Comparison of ENCODE assay signal across 25 cellular contexts in the genomic region with DNA sequence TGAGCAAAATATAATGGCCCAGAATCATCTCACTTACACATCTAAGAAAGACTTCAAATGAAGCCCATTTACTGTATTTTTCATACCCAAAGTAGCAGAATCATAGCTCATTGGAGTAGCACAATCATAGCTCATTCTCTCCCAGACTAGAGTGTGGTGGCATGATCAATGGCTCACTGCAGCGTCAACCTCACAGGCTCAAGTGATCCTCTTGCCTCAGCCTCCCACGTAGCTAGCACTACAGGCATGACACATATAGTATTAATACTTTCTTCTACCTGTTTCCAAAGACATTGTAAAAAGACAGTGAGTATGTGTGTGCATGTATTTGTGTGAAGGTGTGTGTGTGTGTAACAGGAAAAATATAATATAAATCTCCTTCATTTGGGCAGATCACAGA.
"Had no signal": no experiment of that assay in that cellular context is flagged by ENCODE, and none has a peak within 500 bp of the region (broad histone marks: within the 10 kb centered on the region; RNA-seq: fewer than 3 reads in every experiment).

No MANE protein-coding gene starts in this region.

- H3K9me3 Mint-ChIP-seq: activated CD4-positive, alpha-beta memory T cell treated with anti-CD3 and anti-CD28 coated beads for 36 hours; activated CD4-positive, alpha-beta T cell treated with anti-CD3 and anti-CD28 coated beads, Interleukin-2, amount 10 ng/mL, durations not matched to agents 24 days and 14 days; activated T-cell treated with anti-CD3 and anti-CD28 coated beads, Interleukin-2, amount 50 U/mL, for 24 hours; stimulated activated naive B cell treated with anti-CD40 and anti-IgM and Interleukin-4, amounts not matched to agents 10 μg/mL and 1 μg/mL and 100 μg/mL, for 72 hours had no signal

- H3K4me3 Mint-ChIP-seq: activated CD4-positive, alpha-beta memory T cell treated with anti-CD3 and anti-CD28 coated beads for 36 hours; activated CD4-positive, alpha-beta T cell treated with anti-CD3 and anti-CD28 coated beads, Interleukin-2, amount 10 ng/mL, durations not matched to agents 24 days and 14 days; activated naive CD8-positive, alpha-beta T cell; activated T-cell treated with anti-CD3 and anti-CD28 coated beads, Interleukin-2, amount 50 U/mL, for 24 hours; naive thymus-derived CD4-positive, alpha-beta T cell; stimulated activated naive B cell treated with anti-CD40 and anti-IgM and Interleukin-4, amounts not matched to agents 10 μg/mL and 1 μg/mL and 100 μg/mL, for 72 hours had no signal

- H3K36me3 Mint-ChIP-seq: activated CD4-positive, alpha-beta memory T cell treated with anti-CD3 and anti-CD28 coated beads for 36 hours; stimulated activated naive B cell treated with anti-CD40 and anti-IgM and Interleukin-4, amounts not matched to agents 10 μg/mL and 1 μg/mL and 100 μg/mL, for 72 hours had no signal

- H3K4me1 Mint-ChIP-seq: activated CD4-positive, alpha-beta T cell treated with anti-CD3 and anti-CD28 coated beads, Interleukin-2, amount 10 ng/mL, durations not matched to agents 24 days and 14 days; stimulated activated naive B cell treated with anti-CD40 and anti-IgM and Interleukin-4, amounts not matched to agents 10 μg/mL and 1 μg/mL and 100 μg/mL, for 72 hours had no signal

- H3K27me3 Mint-ChIP-seq: activated CD4-positive, alpha-beta memory T cell treated with anti-CD3 and anti-CD28 coated beads for 36 hours; activated CD4-positive, alpha-beta T cell treated with anti-CD3 and anti-CD28 coated beads, Interleukin-2, amount 10 ng/mL, durations not matched to agents 24 days and 14 days; activated naive CD8-positive, alpha-beta T cell; activated T-cell treated with anti-CD3 and anti-CD28 coated beads, Interleukin-2, amount 50 U/mL, for 24 hours; naive thymus-derived CD4-positive, alpha-beta T cell had no signal

- H3K27ac Mint-ChIP-seq: activated CD4-positive, alpha-beta memory T cell treated with anti-CD3 and anti-CD28 coated beads for 36 hours; activated CD4-positive, alpha-beta T cell treated with anti-CD3 and anti-CD28 coated beads, Interleukin-2, amount 10 ng/mL, durations not matched to agents 24 days and 14 days; activated naive CD8-positive, alpha-beta T cell; activated T-cell treated with anti-CD3 and anti-CD28 coated beads, Interleukin-2, amount 50 U/mL, for 24 hours; stimulated activated naive B cell treated with anti-CD40 and anti-IgM and Interleukin-4, amounts not matched to agents 10 μg/mL and 1 μg/mL and 100 μg/mL, for 72 hours had no signal

- H3K27ac ChIP-seq: esophagus squamous epithelium, pancreas, psoas muscle, sigmoid colon, thyroid gland, upper lobe of left lung, vagina had no signal

- ATAC-seq: naive thymus-derived CD4-positive, alpha-beta T cell; psoas muscle; stimulated activated naive B cell treated with anti-CD40 and anti-IgM and Interleukin-4, amounts not matched to agents 10 μg/mL and 1 μg/mL and 100 μg/mL, for 72 hours had no signal

- DNase-seq: activated CD4-positive, alpha-beta memory T cell treated with anti-CD3 and anti-CD28 coated beads for 36 hours; activated CD4-positive, alpha-beta T cell treated with anti-CD3 and anti-CD28 coated beads, Interleukin-2, amount 10 ng/mL, durations not matched to agents 24 days and 14 days; activated CD4-positive, CD25-positive, alpha-beta regulatory T cell treated with anti-CD3 and anti-CD28 coated beads, Interleukin-2, amount 50 U/mL, for 72 hours; activated CD8-positive, alpha-beta memory T cell treated with anti-CD3 and anti-CD28 coated beads, Interleukin-2, amount 50 U/mL, for 48 hours; activated naive CD4-positive, alpha-beta T cell treated with Interleukin-2 at 50 U/mL for 16 hours; activated T-cell treated with anti-CD3 and anti-CD28 coated beads, Interleukin-2, amount 50 U/mL, for 24 hours; amygdala; dermis blood vessel endothelial cell; effector CD4-positive, alpha-beta T cell; esophagus squamous epithelium; left cardiac atrium; midbrain; naive thymus-derived CD4-positive, alpha-beta T cell; psoas muscle; sigmoid colon; small intestine; stimulated activated CD4-positive, alpha-beta T cell treated with anti-CD3 and anti-CD28 coated beads, Interleukin-1b, Interleukin-23, amount 100 ng/mL, for 48 hours; stimulated activated CD4-positive, alpha-beta T cell treated with anti-CD3 and anti-CD28 coated beads, Interleukin-4, amount 100 ng/mL, for 4 hours; stimulated activated CD8-positive, alpha-beta memory T cell treated with anti-CD3 and anti-CD28 coated beads, Interleukin-4, amount 100 ng/mL, for 48 hours; stimulated activated naive B cell treated with anti-CD40 and anti-IgM and Interleukin-4, amounts not matched to agents 10 μg/mL and 1 μg/mL and 100 μg/mL, for 72 hours; thyroid gland; upper lobe of left lung had no signal
